16 cellular contexts compared by ENCODE assay signal in the genomic region with DNA sequence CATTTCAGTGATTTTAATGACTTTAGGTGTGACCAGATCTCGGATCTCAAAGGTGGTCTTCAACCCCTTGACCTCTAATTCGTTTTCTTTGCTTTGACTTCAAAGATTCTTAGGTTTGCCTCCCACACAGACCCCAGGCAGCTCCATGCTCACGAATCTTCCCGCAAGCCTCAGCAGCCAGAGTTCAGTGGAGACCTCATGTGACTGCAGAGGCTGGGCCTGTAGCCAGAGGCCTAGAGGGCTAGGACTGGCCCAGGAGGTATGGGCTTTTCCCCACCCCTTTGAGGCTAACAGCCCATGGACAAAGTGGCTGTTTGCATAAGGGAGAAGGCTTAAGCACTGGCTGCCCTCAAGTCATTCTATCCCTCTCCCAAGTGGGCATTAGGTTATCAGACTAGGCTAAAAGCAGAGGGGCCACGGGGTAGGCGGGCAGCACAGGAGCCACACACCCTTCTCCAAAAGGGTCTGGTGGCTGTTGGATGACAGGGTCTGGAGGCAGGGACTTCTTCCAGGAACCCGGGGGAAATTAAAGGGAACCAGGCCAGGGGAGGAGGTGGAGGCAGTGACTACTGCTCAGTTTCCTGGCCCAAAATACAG. TPM values are rescaled to one million over a fixed set of nuclear protein-coding genes. Genes with fewer than 3 reads are reported as not detected.
DNase-seq lines count a peak whose midpoint lies in the region; ATAC-seq lines count a peak whose summit lies in the region.
"Had no signal": no experiment of that assay in that cellular context is flagged by ENCODE, and none has a peak within 500 bp of the region (broad histone marks: within the 10 kb centered on the region; RNA-seq: fewer than 3 reads in every experiment).

No MANE protein-coding gene starts in this region.

- H3K4me1 Mint-ChIP-seq in activated naive CD8-positive, alpha-beta T cell treated with anti-CD3 and anti-CD28 coated beads, Interleukin-2, amount 10 ng/mL, durations not matched to agents 7 days and 5 days: peaks cover 17% of the 10 kb centered on the region

- H3K4me1 ChIP-seq in aorta (ENCODE audit: control insufficient read depth in 1 of 2, insufficient read depth in 2 of 2, low read length in 2 of 2): no peaks in the 10 kb centered on the region

- 45 to 55% methylated on average over 7 of the region's 7 CpGs for WGBS in aorta, 2 donors

- no peaks in the 10 kb centered on the region for H3K36me3 ChIP-seq in aorta (ENCODE audit: control insufficient read depth in 1 of 2, insufficient read depth in 2 of 2, low read length in 1 of 2)
- H3K36me3 ChIP-seq: ovary had no signal

- POLR2A ChIA-PET in activated naive CD8-positive, alpha-beta T cell treated with anti-CD3 and anti-CD28 coated beads, Interleukin-2, amount 10 ng/mL, durations not matched to agents 7 days and 5 days (lab: Charles Lee): interaction anchor here (1.8 to 6.8 kb wide), 2 partner anchors 18 to 66 kb away, joined by 5 to 73 read pairs; a partner anchor contains a TSS

- H3K27ac Mint-ChIP-seq in activated naive CD8-positive, alpha-beta T cell treated with anti-CD3 and anti-CD28 coated beads, Interleukin-2, amount 10 ng/mL, durations not matched to agents 7 days and 5 days: peak overlapping the region; percentile 54
- H3K27ac Mint-ChIP-seq: GM23338 had no signal

- no peaks in the 10 kb centered on the region for H3K27me3 Mint-ChIP-seq in activated naive CD8-positive, alpha-beta T cell treated with anti-CD3 and anti-CD28 coated beads, Interleukin-2, amount 10 ng/mL, durations not matched to agents 7 days and 5 days

- H3K27ac ChIP-seq in aorta (ENCODE audit: low read depth in 1 of 2, low read length in 2 of 2): no peak overlapping the region
- H3K27ac ChIP-seq: ovary, Peyer's patch had no signal

- no peaks in the 10 kb centered on the region for H3K27me3 ChIP-seq in aorta (ENCODE audit: control insufficient read depth in 1 of 2, insufficient read depth in 2 of 2, low read length in 1 of 2)
- H3K27me3 ChIP-seq: breast epithelium, ovary, Peyer's patch had no signal

- ATAC-seq in Right ventricle myocardium superior (ENCODE audit: poor library complexity) (no peak), aorta (ENCODE audit: low FRiP score) (no peak), GM18873 (IDR thresholded peaks at IDR 0.05; ENCODE audit: low FRiP score, unreplicated experiment) (no peak)
- no peak for ATAC-seq in activated naive CD8-positive, alpha-beta T cell treated with anti-CD3 and anti-CD28 coated beads, Interleukin-2, amount 10 ng/mL, durations not matched to agents 7 days and 5 days (ENCODE audit: low read depth)
- ATAC-seq: GM12878, GM23338 had no signal

- H3K4me3 ChIP-seq in aorta (ENCODE audit: low read length in 2 of 2): no peak overlapping the region
- H3K4me3 ChIP-seq: breast epithelium, GM12878, GM23338, ovary, Peyer's patch had no signal

- peak overlapping the region; percentile 37 for H3K4me3 Mint-ChIP-seq in activated naive CD8-positive, alpha-beta T cell treated with anti-CD3 and anti-CD28 coated beads, Interleukin-2, amount 10 ng/mL, durations not matched to agents 7 days and 5 days
- H3K4me3 Mint-ChIP-seq: GM23338 had no signal

- no peaks in the 10 kb centered on the region for H3K9me3 ChIP-seq in aorta (ENCODE audit: control insufficient read depth, low read length)
- H3K9me3 ChIP-seq: breast epithelium, ovary, Peyer's patch had no signal

- H3K36me3 Mint-ChIP-seq in activated naive CD8-positive, alpha-beta T cell treated with anti-CD3 and anti-CD28 coated beads, Interleukin-2, amount 10 ng/mL, durations not matched to agents 7 days and 5 days: peaks cover 14% of the 10 kb centered on the region

- DNase-seq in Right ventricle myocardium superior: peak; percentile 38
- no peak for DNase-seq in cardiac septum (ENCODE audit: low spot score)
- no peak for DNase-seq in activated naive CD8-positive, alpha-beta T cell treated with anti-CD3 and anti-CD28 coated beads, Interleukin-2, amount 10 ng/mL, durations not matched to agents 7 days and 5 days
- peak; percentile 67 for DNase-seq in foreskin melanocyte
- peak; percentile 29 to 57 for DNase-seq in aorta
- DNase-seq in midbrain (lab: John Stamatoyannopoulos, UW): no peak
- no peak for DNase-seq in NCI-H1105 treated with DMSO at 0.1 percent for 48 hours (lab: John Stamatoyannopoulos, UW)
- DNase-seq: DMS79 treated with DMSO at 0.1 percent for 48 hours, mesendoderm, NCI-H446 treated with DMSO at 0.1 percent for 48 hours, Peyer's patch had no signal

- H3K9me3 Mint-ChIP-seq in activated naive CD8-positive, alpha-beta T cell treated with anti-CD3 and anti-CD28 coated beads, Interleukin-2, amount 10 ng/mL, durations not matched to agents 7 days and 5 days: no peaks in the 10 kb centered on the region

- intact Hi-C loops in Right ventricle myocardium superior (cut with DNase I) (loop anchor here (10.0 kb wide), 1 partner anchor 178 kb away; a partner anchor contains a TSS), cardiac septum (cut with DNase I) (no loop called here), aorta (cut with DNase I) (loop anchor here in 1 of 2 donors (10.0 kb wide), 1 partner anchor 178 kb away; a partner anchor contains a TSS)

RNA-seq across cellular contexts. Expression of a gene that starts 2.9 kb away (rescaled TPM):
- total RNA-seq in Right ventricle myocardium superior (19.5 TPM), cardiac septum (17.4 TPM), aorta (1 to 10 TPM; 7.9 to 8.8 TPM)
- total RNA-seq in activated naive CD8-positive, alpha-beta T cell treated with anti-CD3 and anti-CD28 coated beads, Interleukin-2, amount 10 ng/mL, durations not matched to agents 7 days and 5 days: 10 to 100 TPM; 35.1 to 37.3 TPM
- 10 to 100 TPM; 13.3 to 23.6 TPM for polyA plus RNA-seq in aorta

RNA-seq across cellular contexts. Expression of a gene that starts 3.6 kb away (rescaled TPM):
- total RNA-seq in Right ventricle myocardium superior (28.0 TPM), cardiac septum (36.8 TPM), aorta (10 to 100 TPM; 46.1 to 73.1 TPM)
- 100 to 1,000 TPM; 113 to 118 TPM for total RNA-seq in activated naive CD8-positive, alpha-beta T cell treated with anti-CD3 and anti-CD28 coated beads, Interleukin-2, amount 10 ng/mL, durations not matched to agents 7 days and 5 days
- 100 to 1,000 TPM in 1 of 2 donors, 10 to 100 TPM in 1; 51.0 to 108 TPM for polyA plus RNA-seq in aorta

RNA-seq across cellular contexts. Expression of a gene that starts 18.4 kb away (rescaled TPM):
- 0.13 TPM for total RNA-seq in Right ventricle myocardium superior
- 0.38 TPM for total RNA-seq in cardiac septum
- not detected for total RNA-seq in activated naive CD8-positive, alpha-beta T cell treated with anti-CD3 and anti-CD28 coated beads, Interleukin-2, amount 10 ng/mL, durations not matched to agents 7 days and 5 days
- 1 to 10 TPM in 1 of 2 donors, under 1 TPM in 1; 0.23 to 1.8 TPM for total RNA-seq in aorta
- polyA plus RNA-seq in aorta: under 1 TPM in 1 of 2 donors, not detected in 1; 0.08 TPM

RNA-seq across cellular contexts. Expression of a gene that starts 18.8 kb away (rescaled TPM):
- total RNA-seq in Right ventricle myocardium superior: 29.7 TPM
- total RNA-seq in cardiac septum: 38.9 TPM
- total RNA-seq in activated naive CD8-positive, alpha-beta T cell treated with anti-CD3 and anti-CD28 coated beads, Interleukin-2, amount 10 ng/mL, durations not matched to agents 7 days and 5 days: 10 to 100 TPM; 51.6 to 53.4 TPM
- total RNA-seq in aorta: 10 to 100 TPM; 37.5 to 57.7 TPM
- 10 to 100 TPM in 1 of 2 donors, 1 to 10 TPM in 1; 7.6 to 24.2 TPM for polyA plus RNA-seq in aorta

RNA-seq across cellular contexts. Expression of a gene that starts 30.5 kb away (rescaled TPM):
- not detected for total RNA-seq in Right ventricle myocardium superior
- total RNA-seq in cardiac septum: not detected
- total RNA-seq in activated naive CD8-positive, alpha-beta T cell treated with anti-CD3 and anti-CD28 coated beads, Interleukin-2, amount 10 ng/mL, durations not matched to agents 7 days and 5 days: not detected
- total RNA-seq in aorta: not detected
- polyA plus RNA-seq in aorta: not detected
- total RNA-seq: breast epithelium, GM12878, GM23338, ovary, Peyer's patch had no signal
- polyA plus RNA-seq: GM12878, ovary had no signal

Comparison
In these comparisons a context has a peak if more than half of its experiments do, and no peak if none do; other contexts are left out.
1. DNase-seq: peak in Right ventricle myocardium superior (single experiment), foreskin melanocyte (single experiment) and aorta (2 of 2); none in cardiac septum (single experiment), activated naive CD8-positive, alpha-beta T cell treated with anti-CD3 and anti-CD28 coated beads, Interleukin-2, amount 10 ng/mL, durations not matched to agents 7 days and 5 days (single experiment), midbrain (single experiment) and NCI-H1105 treated with DMSO at 0.1 percent for 48 hours (single experiment).